8 cellular contexts compared by ENCODE assay signal in genomic region chr1:143804707-143805356, GRCh38.
DNase-seq lines count a peak whose midpoint lies in the region; ATAC-seq, FAIRE-seq and TF ChIP-seq lines count a peak whose summit lies in the region.
"Not testable (repeated sequence)": the region's sequence is repeated elsewhere in the genome, so short reads cannot be mapped to it uniquely, and the experiment has no call there.

No MANE protein-coding gene starts in this region.

- H3K36me3 ChIP-seq in SK-N-SH (replicated peaks in 1 of 2; ENCODE audit: control insufficient read depth in 1 of 2, insufficient read depth in 2 of 2, low read length in 1 of 2); astrocyte (ENCODE audit: insufficient read depth, low read length); iPS DF 6.9 (ENCODE audit: control insufficient read depth, insufficient read depth, low read length); lower lobe of right lung: not testable (repeated sequence)

- not testable (repeated sequence) for H3K4me1 ChIP-seq in SK-N-SH (ENCODE audit: control insufficient read depth in 1 of 2, insufficient read depth in 2 of 2, low read depth in 1 of 2, low read length in 1 of 2); astrocyte (ENCODE audit: insufficient read depth, low read length); iPS DF 6.9 (ENCODE audit: control insufficient read depth, insufficient read depth, low read length); lower lobe of right lung

- TF ChIP-seq RAD21 in SK-N-SH (IDR thresholded peaks at IDR 0.05; ENCODE audit: low read length): not testable (repeated sequence)

- H3K9ac ChIP-seq in SK-N-SH; astrocyte (ENCODE audit: low read length): not testable (repeated sequence)

- not testable (repeated sequence) for FAIRE-seq in astrocyte (lab: Jason Lieb, UNC)

- H3K4me2 ChIP-seq in SK-N-SH (peak overlapping the region; percentile 85; the same call in 1 of the 2 replicates), astrocyte (ENCODE audit: low read length) (peak overlapping the region; percentile 52)

- not testable (repeated sequence) for DNase-seq in AG10803 (ENCODE audit: low read depth); SK-N-SH; astrocyte (ENCODE audit: low read depth); epithelial cell of proximal tubule (ENCODE audit: low read depth); iPS DF 6.9 (ENCODE audit: low read depth, low spot score); lower lobe of right lung; sciatic nerve (ENCODE audit: low spot score)

- not testable (repeated sequence) for TF ChIP-seq EP300 in SK-N-SH (IDR thresholded peaks at IDR 0.05; ENCODE audit: borderline replicate concordance in 1 of 2, low read depth in 1 of 2, low read length in 1 of 2)

- peak overlapping the region; percentile 72 for H3K4me3 Mint-ChIP-seq in astrocyte (ENCODE audit: unreplicated experiment)

- not testable (repeated sequence) for H3K9me3 ChIP-seq in SK-N-SH; astrocyte (ENCODE audit: insufficient read depth, low read depth, low read length); iPS DF 6.9 (ENCODE audit: control insufficient read depth, insufficient read depth, low read length); lower lobe of right lung

- CTCF ChIA-PET in SK-N-SH (lab: Yijun Ruan, JAX): not testable (repeated sequence)

- not testable (repeated sequence) for H3K9me3 Mint-ChIP-seq in astrocyte (ENCODE audit: unreplicated experiment)

- WGBS in SK-N-SH (ENCODE audit: low lambda C conversion rate): 9% methylated on average over 8 of the region's 16 CpGs
- no CpG with 5 or more reads among the region's 16 CpGs for WGBS in iPS DF 6.9 (ENCODE audit: insufficient coverage, insufficient read length)

- not testable (repeated sequence) for H3K27ac Mint-ChIP-seq in astrocyte (ENCODE audit: unreplicated experiment)

- not testable (repeated sequence) for H3K27me3 Mint-ChIP-seq in astrocyte (ENCODE audit: low read depth, unreplicated experiment)

- POLR2A ChIA-PET in SK-N-SH (lab: Yijun Ruan, JAX): not testable (repeated sequence)

- ATAC-seq in HG02938 (IDR thresholded peaks at IDR 0.05; ENCODE audit: unreplicated experiment) (peak; percentile 3), lower lobe of right lung (peak; percentile 27 to 63), sciatic nerve (peak; percentile 31)

- H2AFZ ChIP-seq in SK-N-SH (ENCODE audit: low read depth); astrocyte (ENCODE audit: low read depth, low read length): not testable (repeated sequence)

- not testable (repeated sequence) for H3K27me3 ChIP-seq in SK-N-SH (ENCODE audit: insufficient read depth); astrocyte (ENCODE audit: insufficient read depth, low read length); iPS DF 6.9 (ENCODE audit: control insufficient read depth, insufficient read depth, low read length); lower lobe of right lung (ENCODE audit: low read depth)

- H4K20me1 ChIP-seq in SK-N-SH (ENCODE audit: insufficient read depth); astrocyte (ENCODE audit: insufficient read depth, low read length): not testable (repeated sequence)

- H3F3A ChIP-seq in SK-N-SH (replicated peaks; ENCODE audit: insufficient read depth): not testable (repeated sequence)

- H3K9me2 ChIP-seq in SK-N-SH: not testable (repeated sequence)

- H3K4me3 ChIP-seq in AG10803 (ENCODE audit: low read length) (peak overlapping the region; percentile 27), SK-N-SH (ENCODE audit: low read depth in 2 of 2, low read length in 1 of 2) (peak overlapping the region in 1 of 2 experiments; percentile 40; a peak in 2 of 4 replicates), epithelial cell of proximal tubule (ENCODE audit: low read depth, low read length) (peak overlapping the region; percentile 38), iPS DF 6.9 (ENCODE audit: low read length) (peak overlapping the region; percentile 21; the same call in 1 of the 2 replicates), lower lobe of right lung (peak overlapping the region; percentile 29)
- not testable (repeated sequence) for H3K4me3 ChIP-seq in astrocyte (ENCODE audit: insufficient read depth, low read depth, low read length)

- not testable (repeated sequence) for H3K36me3 Mint-ChIP-seq in astrocyte (ENCODE audit: low read depth, unreplicated experiment)

- H3K4me1 Mint-ChIP-seq in astrocyte (ENCODE audit: low read depth, unreplicated experiment): not testable (repeated sequence)

- H3K79me2 ChIP-seq in SK-N-SH (ENCODE audit: insufficient read depth); astrocyte (ENCODE audit: insufficient read depth, low read length): not testable (repeated sequence)

- TF ChIP-seq CTCF in AG10803 (conservative IDR thresholded peaks at IDR 0.05; ENCODE audit: low read length); SK-N-SH (IDR thresholded peaks at IDR 0.05); astrocyte (IDR thresholded peaks at IDR 0.05; ENCODE audit: insufficient read depth, low read depth, low read length); epithelial cell of proximal tubule (conservative IDR thresholded peaks at IDR 0.05; ENCODE audit: low read depth, low read length); lower lobe of right lung (IDR thresholded peaks at IDR 0.05): not testable (repeated sequence)

- not testable (repeated sequence) for H3K27ac ChIP-seq in SK-N-SH (ENCODE audit: low read depth in 2 of 2, low read length in 1 of 2); astrocyte (ENCODE audit: low read depth, low read length); iPS DF 6.9 (ENCODE audit: low read length); lower lobe of right lung

- intact Hi-C loops in lower lobe of right lung (cut with DNase I); sciatic nerve (cut with DNase I): not testable (repeated sequence)
